1 cellular context compared by ENCODE assay signal in the genomic region with DNA sequence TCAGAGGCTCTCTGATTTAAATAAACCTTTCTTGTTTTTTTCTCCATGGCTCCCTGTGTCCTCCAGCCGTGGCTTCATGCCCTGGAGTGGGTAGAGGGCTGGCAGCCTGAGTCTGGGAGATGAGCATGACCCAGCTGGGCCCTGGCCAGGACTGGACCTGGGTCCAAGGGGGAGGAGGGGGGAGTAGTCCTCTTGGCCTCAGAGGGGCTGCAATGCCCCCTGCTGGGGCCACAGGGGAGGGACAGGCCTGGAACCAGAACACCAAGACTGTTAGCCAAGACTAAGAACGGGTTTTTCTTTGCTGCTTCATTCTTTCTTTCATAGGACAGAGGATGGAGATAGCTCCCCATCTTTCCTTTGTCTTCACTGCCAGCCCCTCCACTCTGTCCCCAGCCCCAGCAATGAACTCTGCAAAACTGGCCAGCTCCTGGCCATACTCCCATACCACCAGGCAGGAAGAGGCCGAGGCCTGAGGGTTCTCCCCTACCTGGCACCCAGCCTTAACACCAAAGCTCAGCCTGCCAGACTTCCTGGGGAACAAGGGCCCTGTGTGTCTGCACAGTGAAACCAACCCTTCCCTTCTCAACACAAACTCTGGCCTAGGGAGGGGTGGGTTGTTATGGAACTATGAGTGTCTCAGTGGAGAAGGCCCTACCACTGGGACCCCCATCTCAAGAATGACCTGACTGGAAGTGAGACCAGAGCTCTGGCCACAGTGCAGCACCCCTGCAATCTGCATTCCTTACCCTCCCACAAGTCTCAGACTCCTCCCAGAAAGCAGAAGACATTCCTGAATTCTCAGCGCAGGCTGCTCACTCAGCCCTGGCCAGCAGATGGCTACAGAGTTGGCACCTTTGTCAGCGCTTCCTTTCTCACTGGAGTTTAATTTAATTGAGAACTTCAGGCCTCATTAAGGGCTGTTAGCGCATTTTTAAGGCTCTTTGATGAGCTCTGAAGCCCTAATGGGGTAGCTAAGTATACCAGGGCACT.
A peak's percentile ranks its signal among the peaks of the same experiment; 100 is the strongest.
TF ChIP-seq lines count a peak whose summit lies in the region.

No MANE protein-coding gene starts in this region.

TF ChIP-seq in A549, 52 proteins besides CTCF, POLR2A, EP300 and RAD21:
- TF ChIP-seq JUN (IDR thresholded peaks at IDR 0.05) (no peak), SMC3 (IDR thresholded peaks at IDR 0.05) (peak; percentile 58), PHF8 (IDR thresholded peaks at IDR 0.05; ENCODE audit: borderline replicate concordance, low read depth) (no peak), EHMT2 (IDR thresholded peaks at IDR 0.05; ENCODE audit: low read depth) (no peak)
